ENCODE assay signal across 1 cellular context in the genomic region with DNA sequence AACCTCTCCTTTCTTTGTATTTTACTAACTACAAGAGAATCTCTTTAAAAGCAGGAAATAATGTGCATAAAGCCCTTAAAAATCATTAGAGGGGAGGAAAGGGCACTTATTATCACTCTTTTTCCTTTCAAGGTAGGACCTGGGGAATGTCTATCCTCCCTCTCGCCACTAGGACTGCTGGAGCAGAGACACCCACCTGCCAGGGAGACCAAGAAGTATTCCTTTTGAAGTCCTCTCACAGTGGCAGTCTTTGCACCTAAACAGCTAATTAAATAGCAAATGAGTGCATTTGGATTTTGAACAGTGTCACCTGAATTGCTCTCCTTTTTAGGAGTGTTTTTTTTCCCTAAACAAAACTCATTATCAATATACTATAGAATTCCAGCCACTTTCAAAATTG.
TF ChIP-seq lines count a peak whose summit lies in the region.

No MANE protein-coding gene starts in this region.

TF ChIP-seq in SK-N-SH, 30 proteins besides CTCF, POLR2A, EP300 and RAD21 (continued from another document):
- TF ChIP-seq SMC3 (IDR thresholded peaks at IDR 0.05; ENCODE audit: low read depth, low read length) (no peak), TEAD4 (IDR thresholded peaks at IDR 0.05; ENCODE audit: borderline replicate concordance, insufficient read depth) (no peak), USF1 (IDR thresholded peaks at IDR 0.05; ENCODE audit: borderline replicate concordance, low read depth) (no peak), JUND (IDR thresholded peaks at IDR 0.05) (no peak), RFX5 (IDR thresholded peaks at IDR 0.05; ENCODE audit: low read length) (no peak), GABPA (IDR thresholded peaks at IDR 0.05; ENCODE audit: low read depth) (no peak), MAX (IDR thresholded peaks at IDR 0.05; ENCODE audit: low read depth) (no peak), RXRA (IDR thresholded peaks at IDR 0.05; ENCODE audit: borderline replicate concordance, low read depth) (no peak), RCOR1 (IDR thresholded peaks at IDR 0.05; ENCODE audit: low read length) (no peak), MEF2A (IDR thresholded peaks at IDR 0.05; ENCODE audit: borderline replicate concordance, low read depth) (no peak)
